Comparison of ENCODE assay signal across 8 cellular contexts in the genomic region with DNA sequence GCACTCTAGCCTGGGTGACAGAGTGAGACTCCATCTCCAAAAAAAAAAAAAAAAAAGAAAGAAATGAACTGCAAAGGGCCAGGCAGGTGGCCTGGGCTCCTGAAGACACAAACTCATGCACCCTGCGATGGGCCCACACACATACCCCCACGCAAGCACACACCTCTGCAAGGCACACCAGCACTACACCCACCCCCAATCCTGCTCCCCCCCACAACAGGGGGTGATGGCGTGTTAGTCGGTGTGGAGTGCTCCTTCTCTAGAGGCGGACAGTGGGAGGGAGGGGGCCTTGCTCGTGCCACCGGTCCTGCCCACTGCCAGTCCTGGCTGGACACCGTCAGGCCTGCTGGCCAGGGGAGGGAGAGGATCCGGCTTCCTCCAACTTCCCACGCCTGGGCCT. TPM values are rescaled to one million over a fixed set of nuclear protein-coding genes. Genes with fewer than 3 reads are reported as not detected.
"Had no signal": no experiment of that assay in that cellular context is flagged by ENCODE, and none has a peak within 500 bp of the region (broad histone marks: within the 10 kb centered on the region; RNA-seq: fewer than 3 reads in every experiment).

No MANE protein-coding gene starts in this region.

- H3K27ac Mint-ChIP-seq: H9, HFFc6 had no signal

- H3K4me3 ChIP-seq: GM23248, K562 had no signal

- H3K27ac ChIP-seq: GM23248 had no signal

- H3K9me3 Mint-ChIP-seq: H9, HFFc6 had no signal

- H3K9ac ChIP-seq: GM23248 had no signal

- H2AFZ ChIP-seq: GM23248 had no signal

- H3K4me3 Mint-ChIP-seq: H9, HFFc6 had no signal

- ATAC-seq: K562 had no signal

- DNase-seq: GM23248, GOT3, H9, HCEC 1CT, HFFc6, IMR-90, KG1 had no signal

RNA-seq across cellular contexts. Expression of a gene that starts 1.6 kb away (rescaled TPM):
- total RNA-seq: GM23248, HFFc6, IMR-90 had no signal
- polyA plus RNA-seq: GM23248 had no signal
